Comparison of ENCODE assay signal across 1 cellular context in the genomic region with DNA sequence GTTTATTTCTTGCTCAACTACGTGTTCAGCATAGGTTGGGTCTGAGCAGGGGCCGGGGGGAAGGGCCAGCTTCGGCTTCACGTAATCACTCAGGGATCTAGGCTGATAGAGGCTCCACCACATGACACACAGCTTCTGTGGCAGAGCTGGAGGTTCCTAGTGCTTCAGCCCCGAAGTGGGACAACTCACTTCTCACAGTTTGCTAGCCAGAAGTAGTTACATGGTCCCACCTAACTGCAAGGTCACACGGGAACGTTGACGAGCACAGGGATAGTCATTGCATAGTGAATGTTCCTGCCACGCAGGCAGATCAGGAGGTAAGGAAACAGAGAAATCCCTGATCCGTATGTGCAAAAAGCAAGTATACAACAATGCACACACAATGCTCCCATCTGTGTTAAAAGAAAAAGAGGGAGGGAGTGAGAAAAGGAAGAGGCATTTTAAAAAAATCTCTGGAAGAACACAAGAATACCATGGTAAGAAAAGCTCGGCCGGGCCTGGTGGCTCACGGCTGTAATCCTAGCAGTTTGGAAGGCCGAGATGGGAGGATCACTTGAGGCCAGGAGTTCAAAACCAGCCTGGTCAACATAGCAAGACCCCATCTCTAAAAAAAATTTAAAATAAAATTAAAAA.
TF ChIP-seq lines count a peak whose summit lies in the region.

No MANE protein-coding gene starts in this region.

TF ChIP-seq in H1, 55 proteins besides CTCF, POLR2A, EP300 and RAD21:
- TF ChIP-seq RFX5 (IDR thresholded peaks at IDR 0.05; ENCODE audit: borderline replicate concordance, low read depth, low read length) (no peak), GABPA (IDR thresholded peaks at IDR 0.05; ENCODE audit: borderline replicate concordance, insufficient read depth, low read length) (no peak), CHD2 (IDR thresholded peaks at IDR 0.05; ENCODE audit: low read length) (no peak), JUN (IDR thresholded peaks at IDR 0.05; ENCODE audit: low read depth, low read length) (no peak), CBX8 (IDR thresholded peaks at IDR 0.05; ENCODE audit: borderline replicate concordance, low read depth, low read length) (no peak), E2F6 (IDR thresholded peaks at IDR 0.05) (no peak), KDM4A (IDR thresholded peaks at IDR 0.05; ENCODE audit: low read depth, low read length, severe bottlenecking) (no peak), SUZ12 (IDR thresholded peaks at IDR 0.05; ENCODE audit: low read length) (no peak), SRF (IDR thresholded peaks at IDR 0.05; ENCODE audit: low read depth, low read length) (no peak), SAP30 (IDR thresholded peaks at IDR 0.05; ENCODE audit: insufficient read depth, insufficient replicate concordance, low read length) (no peak)
- TF ChIP-seq, protein P1, sequence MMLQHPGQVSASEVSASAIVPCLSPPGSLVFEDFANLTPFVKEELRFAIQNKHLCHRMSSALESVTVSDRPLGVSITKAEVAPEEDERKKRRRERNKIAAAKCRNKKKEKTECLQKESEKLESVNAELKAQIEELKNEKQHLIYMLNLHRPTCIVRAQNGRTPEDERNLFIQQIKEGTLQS (IDR thresholded peaks at IDR 0.05; ENCODE audit: insufficient read depth, low read depth, low read length): no peak
